ENCODE assay signal across 27 cellular contexts in genomic region chr13:83327091-83327490, GRCh38.
DNase-seq lines count a peak whose midpoint lies in the region; ATAC-seq, FAIRE-seq and TF ChIP-seq lines count a peak whose summit lies in the region.
"Had no signal": no experiment of that assay in that cellular context is flagged by ENCODE, and none has a peak within 500 bp of the region (broad histone marks: within the 10 kb centered on the region; RNA-seq: fewer than 3 reads in every experiment).

No MANE protein-coding gene starts in this region.

- ATAC-seq in upper lobe of left lung (ENCODE audit: low FRiP score in 2 of 2) (no peak), GM21381 (IDR thresholded peaks at IDR 0.05; ENCODE audit: unreplicated experiment) (no peak)
- ATAC-seq: GM12878, T-cell had no signal

- intact Hi-C loops in A673 (cut with micrococcal nuclease; ENCODE audit: unreplicated experiment): no loop called here

- H3K27ac ChIP-seq in A673 (ENCODE audit: low read depth, low read length, poor library complexity, severe bottlenecking) (no peak overlapping the region), upper lobe of left lung (no peak overlapping the region)
- H3K27ac ChIP-seq: BLaER1, PC-9, SJSA1 had no signal

- 82 to 88% methylated on average over 5 of the region's 5 CpGs for WGBS in upper lobe of left lung, 2 donors

- no peak overlapping the region for H3K4me3 ChIP-seq in A673 (ENCODE audit: low read depth, low read length, poor library complexity, severe bottlenecking)
- no peak overlapping the region for H3K4me3 ChIP-seq in astrocyte of the spinal cord (ENCODE audit: low read depth, low read length)
- H3K4me3 ChIP-seq in H7 (ENCODE audit: insufficient read depth, low read depth, low read length): no peak overlapping the region
- no peak overlapping the region for H3K4me3 ChIP-seq in upper lobe of left lung
- H3K4me3 ChIP-seq: BLaER1, GM12878, PC-9, SJSA1 had no signal

- TF ChIP-seq POLR2A in H54 (IDR thresholded peaks at IDR 0.05; ENCODE audit: low read depth, low read length) (no peak), upper lobe of left lung (IDR thresholded peaks at IDR 0.05) (no peak)

- POLR2A ChIA-PET in A673 (lab: Charles Lee; ENCODE audit: low non-redundant PET): no interaction called here

- H3K4me1 ChIP-seq in A673 (ENCODE audit: insufficient read depth, low read length, poor library complexity, severe bottlenecking): no peaks in the 10 kb centered on the region
- no peaks in the 10 kb centered on the region for H3K4me1 ChIP-seq in upper lobe of left lung
- H3K4me1 ChIP-seq: BLaER1, SJSA1 had no signal

- FAIRE-seq in H54 (lab: Jason Lieb, UNC): peak; percentile 20
- FAIRE-seq: D721Med, GM12878 had no signal

- CTCF ChIA-PET in A673 (lab: Charles Lee): no interaction called here

- no peak for TF ChIP-seq EP300 in upper lobe of left lung (IDR thresholded peaks at IDR 0.05)

- H3K27me3 ChIP-seq in A673 (replicated peaks; ENCODE audit: insufficient read depth, low read depth, low read length, poor library complexity): no peaks in the 10 kb centered on the region
- no peaks in the 10 kb centered on the region for H3K27me3 ChIP-seq in H7 (ENCODE audit: control insufficient read depth, insufficient read depth, low read length)
- H3K27me3 ChIP-seq in upper lobe of left lung: no peaks in the 10 kb centered on the region
- H3K27me3 ChIP-seq: BLaER1, SJSA1 had no signal

- BruUV-seq in A673 (replicated peaks; lab: Mats Ljungman, UMichigan): no TSS peak

- H3K36me3 ChIP-seq in A673 (ENCODE audit: insufficient read depth, low read length, poor library complexity, severe bottlenecking) (no peaks in the 10 kb centered on the region), H7 (replicated peaks; ENCODE audit: control insufficient read depth, insufficient read depth, low read length) (no peaks in the 10 kb centered on the region), upper lobe of left lung (no peaks in the 10 kb centered on the region)
- H3K36me3 ChIP-seq: BLaER1, SJSA1 had no signal

- H3K9me3 ChIP-seq in A673 (ENCODE audit: low read depth, low read length, poor library complexity, severe bottlenecking): no peaks in the 10 kb centered on the region
- H3K9me3 ChIP-seq in upper lobe of left lung: no peaks in the 10 kb centered on the region
- H3K9me3 ChIP-seq: BLaER1, SJSA1 had no signal

- DNase-seq in A673 (ENCODE audit: low spot score) (peak; percentile 62), H54 (ENCODE audit: insufficient read length, low spot score) (no peak), NCI-H526 treated with DMSO at 0.1 percent for 48 hours (lab: John Stamatoyannopoulos, UW) (peak; percentile 66), astrocyte of the spinal cord (ENCODE audit: low read depth, low spot score) (peak; percentile 25), RPMI8226 (no peak), H7 (no peak), upper lobe of left lung (no peak)
- DNase-seq: 8988T; CD4-positive, CD25-positive, alpha-beta regulatory T cell; GDM1; HCEC 1CT; NCI-H1092 treated with DMSO at 0.1 percent for 48 hours; NCI-H1436 treated with DMSO at 0.1 percent for 48 hours; NCI-H187 treated with DMSO at 0.1 percent for 48 hours; NCI-H2171 treated with DMSO at 0.1 percent for 48 hours; NCI-H345; NCI-H510A treated with DMSO at 0.1 percent for 48 hours; NCI-H774; NK-92 treated with Interleukin-12 subunit alpha and Interleukin-12 subunit beta, amount 100 ng/mL, for 24 hours; PC-9; Right ventricle myocardium superior; T-cell had no signal

- in situ Hi-C loops in astrocyte of the spinal cord (cut with HindIII; ENCODE audit: low sequenced_read_pairs): no loop called here

- TF ChIP-seq CTCF in A673 (conservative IDR thresholded peaks at IDR 0.05; ENCODE audit: low read depth, low read length) (no peak), astrocyte of the spinal cord (IDR thresholded peaks at IDR 0.05; ENCODE audit: low read depth, low read length) (no peak), upper lobe of left lung (IDR thresholded peaks at IDR 0.05) (no peak)

Comparison
In these comparisons a context has a peak if more than half of its experiments do, and no peak if none do; other contexts are left out.
1. DNase-seq: peak in A673 (single experiment), NCI-H526 treated with DMSO at 0.1 percent for 48 hours (single experiment) and astrocyte of the spinal cord (single experiment); none in H54 (single experiment), RPMI8226 (single experiment), H7 (single experiment) and upper lobe of left lung (0 of 2).